In genomic region chr4:152735918-152736305, GRCh38 we compare ENCODE assay signal across 16 cellular contexts. TPM values are rescaled to one million over a fixed set of nuclear protein-coding genes. Genes with fewer than 3 reads are reported as not detected.
"Had no signal": no experiment of that assay in that cellular context is flagged by ENCODE, and none has a peak within 500 bp of the region (broad histone marks: within the 10 kb centered on the region; RNA-seq: fewer than 3 reads in every experiment).

No MANE protein-coding gene starts in this region.

- H3K27ac ChIP-seq: coronary artery, heart left ventricle, ovary, right atrium auricular region, sigmoid colon, skin epidermis, stomach, thoracic aorta had no signal

- H3K27ac Mint-ChIP-seq: mesothelial cell of epicardium, natural killer cell had no signal

- H3K4me3 ChIP-seq: coronary artery, heart left ventricle, ovary, right atrium auricular region, sigmoid colon, skin epidermis, stomach, thoracic aorta had no signal

- H3K4me3 Mint-ChIP-seq: mesothelial cell of epicardium, natural killer cell, neural crest cell had no signal

- H3K9me3 Mint-ChIP-seq: mesothelial cell of epicardium, natural killer cell, neural crest cell had no signal

- H3K36me3 ChIP-seq: heart left ventricle, ovary, right atrium auricular region, sigmoid colon, stomach, thoracic aorta had no signal

- H3K9me3 ChIP-seq: heart left ventricle, ovary, right atrium auricular region, sigmoid colon, stomach, thoracic aorta had no signal

- DNase-seq: effector CD4-positive, alpha-beta T cell; heart left ventricle; natural killer cell; ovary; sigmoid colon; stimulated activated CD4-positive, alpha-beta T cell treated with anti-CD3 and anti-CD28 coated beads, Interleukin-2, amount 100 ng/mL, for 24 hours; stimulated activated CD4-positive, alpha-beta T cell treated with anti-CD3 and anti-CD28 coated beads, Interleukin-4, amount 100 ng/mL, for 4 hours; stomach; substantia nigra had no signal

- H3K27me3 ChIP-seq: heart left ventricle, ovary, right atrium auricular region, sigmoid colon, stomach had no signal

- H3K4me1 ChIP-seq: right atrium auricular region, sigmoid colon, stomach had no signal

- H3K36me3 Mint-ChIP-seq: mesothelial cell of epicardium, natural killer cell had no signal

RNA-seq across cellular contexts. Expression of gene TIGD4, which starts 43.6 kb away (rescaled TPM):
- total RNA-seq: glomerular endothelial cell, natural killer cell had no signal
